In genomic region chr5:120759586-120759985, GRCh38 we compare ENCODE assay signal across 8 cellular contexts.
"Had no signal": no experiment of that assay in that cellular context is flagged by ENCODE, and none has a peak within 500 bp of the region (broad histone marks: within the 10 kb centered on the region; RNA-seq: fewer than 3 reads in every experiment).

No MANE protein-coding gene starts in this region.

- FAIRE-seq: H54 had no signal

- DNase-seq: GM23248, GOT3, H9, HCEC 1CT, KG1 had no signal

- H3K9ac ChIP-seq: GM23248 had no signal

- H3K4me3 ChIP-seq: GM23248 had no signal

- H3K27ac ChIP-seq: GM23248, HL-60 had no signal

- H3K4me3 Mint-ChIP-seq: H9, IgD-negative memory B cell had no signal

- H3K27ac Mint-ChIP-seq: H9, IgD-negative memory B cell had no signal

- H3K4me1 Mint-ChIP-seq: IgD-negative memory B cell had no signal

- H3K27me3 Mint-ChIP-seq: IgD-negative memory B cell had no signal

- H3K36me3 Mint-ChIP-seq: IgD-negative memory B cell had no signal

- H2AFZ ChIP-seq: GM23248 had no signal
